1 cellular context compared by ENCODE assay signal in genomic region chr1:19416145-19416544, GRCh38.
TF ChIP-seq lines count a peak whose summit lies in the region.

No MANE protein-coding gene starts in this region.

TF ChIP-seq in K562, 482 proteins besides CTCF, POLR2A, EP300 and RAD21 (continued from another document):
- TF ChIP-seq CBX5 (IDR thresholded peaks at IDR 0.05; ENCODE audit: borderline replicate concordance, low read depth) (no peak), BCL6 (CRISPR knock-in tag; IDR thresholded peaks at IDR 0.05) (no peak), ZBTB49 (CRISPR knock-in tag; IDR thresholded peaks at IDR 0.05; ENCODE audit: borderline replicate concordance) (no peak), CXXC5 (CRISPR knock-in tag; IDR thresholded peaks at IDR 0.05) (no peak), ILF3 (IDR thresholded peaks at IDR 0.05; ENCODE audit: borderline replicate concordance) (no peak), ZNF197 (CRISPR knock-in tag; IDR thresholded peaks at IDR 0.05; ENCODE audit: low read depth) (no peak), ZC3H8 (IDR thresholded peaks at IDR 0.05) (no peak)
- TF ChIP-seq, protein P1, sequence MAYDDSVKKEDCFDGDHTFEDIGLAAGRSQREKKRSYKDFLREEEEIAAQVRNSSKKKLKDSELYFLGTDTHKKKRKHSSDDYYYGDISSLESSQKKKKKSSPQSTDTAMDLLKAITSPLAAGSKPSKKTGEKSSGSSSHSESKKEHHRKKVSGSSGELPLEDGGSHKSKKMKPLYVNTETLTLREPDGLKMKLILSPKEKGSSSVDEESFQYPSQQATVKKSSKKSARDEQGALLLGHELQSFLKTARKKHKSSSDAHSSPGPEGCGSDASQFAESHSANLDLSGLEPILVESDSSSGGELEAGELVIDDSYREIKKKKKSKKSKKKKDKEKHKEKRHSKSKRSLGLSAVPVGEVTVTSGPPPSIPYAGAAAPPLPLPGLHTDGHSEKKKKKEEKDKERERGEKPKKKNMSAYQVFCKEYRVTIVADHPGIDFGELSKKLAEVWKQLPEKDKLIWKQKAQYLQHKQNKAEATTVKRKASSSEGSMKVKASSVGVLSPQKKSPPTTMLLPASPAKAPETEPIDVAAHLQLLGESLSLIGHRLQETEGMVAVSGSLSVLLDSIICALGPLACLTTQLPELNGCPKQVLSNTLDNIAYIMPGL (CRISPR knock-in tag; IDR thresholded peaks at IDR 0.05), result no peak
